ENCODE assay signal across 8 cellular contexts in the genomic region with DNA sequence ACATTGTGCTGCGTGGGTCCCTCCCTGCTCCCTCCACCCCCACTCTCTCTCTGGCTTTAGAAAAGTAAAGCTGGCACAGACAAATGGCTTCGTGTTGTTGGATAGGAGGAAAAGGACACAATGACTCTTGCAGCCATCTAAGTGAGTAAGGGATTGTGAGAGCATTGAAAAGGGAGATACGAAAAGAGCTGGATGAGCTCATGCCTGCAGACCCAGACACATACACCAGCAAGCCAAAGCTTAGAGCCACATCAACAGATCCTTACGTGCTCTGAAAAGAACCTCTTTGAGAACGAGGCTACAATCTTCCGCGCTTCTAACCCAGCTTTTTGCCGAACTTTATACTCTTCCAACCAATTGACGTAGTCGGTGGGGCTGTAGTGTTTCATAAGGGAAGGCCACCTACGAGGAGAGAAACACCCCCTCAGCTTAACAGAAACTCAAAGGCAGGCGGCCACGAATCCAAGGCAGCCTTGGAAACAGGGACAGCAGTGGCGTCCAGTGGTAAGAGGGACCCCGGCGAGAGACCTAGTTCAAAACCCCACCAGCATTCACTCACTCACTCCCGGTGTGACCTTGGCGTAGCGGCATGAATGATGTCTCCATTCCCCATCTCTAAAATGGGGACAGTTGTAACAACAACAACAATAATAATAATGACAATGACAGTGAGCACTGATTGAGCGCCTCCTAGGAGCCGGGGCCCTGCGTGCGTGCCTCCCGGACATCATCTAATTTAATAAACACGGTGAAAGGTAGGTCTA. TPM values are rescaled to one million over a fixed set of nuclear protein-coding genes. Genes with fewer than 3 reads are reported as not detected.
A peak's percentile ranks its signal among the peaks of the same experiment; 100 is the strongest.
DNase-seq lines count a peak whose midpoint lies in the region; ATAC-seq and TF ChIP-seq lines count a peak whose summit lies in the region.

No MANE protein-coding gene starts in this region.

- POLR2A ChIA-PET in PC-9 (lab: Charles Lee; ENCODE audit: unreplicated experiment): no interaction called here

- peak overlapping the region; percentile 97 for H3K4me3 Mint-ChIP-seq in endothelial cell (ENCODE audit: unreplicated experiment)

- CTCF ChIA-PET in PC-9 (lab: Charles Lee): no interaction called here

- peaks cover 22% of the 10 kb centered on the region for H3K79me2 ChIP-seq in PC-9 (ENCODE audit: low read depth)

- no peaks in the 10 kb centered on the region for H3K9me2 ChIP-seq in PC-9 (ENCODE audit: insufficient read depth)

- H3K27me3 ChIP-seq in PC-9 (ENCODE audit: insufficient read depth, low read depth) (no peaks in the 10 kb centered on the region), upper lobe of left lung (no peaks in the 10 kb centered on the region)

- peaks cover 9% of the 10 kb centered on the region for H3K36me3 Mint-ChIP-seq in endothelial cell (ENCODE audit: low read depth, unreplicated experiment)

- no peaks in the 10 kb centered on the region for H3F3A ChIP-seq in PC-9 (ENCODE audit: insufficient read depth, low read depth)

- H3K9me3 ChIP-seq in PC-9 (ENCODE audit: insufficient read depth, low read depth) (no peaks in the 10 kb centered on the region; the same call in 1 of the 2 replicates), upper lobe of left lung (no peaks in the 10 kb centered on the region)

- H3K4me1 ChIP-seq in PC-9 (replicated peaks; ENCODE audit: insufficient read depth) (peaks cover 11% of the 10 kb centered on the region), upper lobe of left lung (peaks cover 3 to 25% (median 16%) of the 10 kb centered on the region in 4 donors)

- H3K4me3 ChIP-seq in GM08714 (ENCODE audit: low read length) (peak overlapping the region; percentile 90), PC-9 (peak overlapping the region; percentile 95), upper lobe of left lung (peak overlapping the region; percentile 77 to 99 (median 90))

- no peak for TF ChIP-seq EP300 in upper lobe of left lung (IDR thresholded peaks at IDR 0.05)

- peaks cover 9% of the 10 kb centered on the region for H3K27me3 Mint-ChIP-seq in endothelial cell (ENCODE audit: unreplicated experiment)

- intact Hi-C loops in PC-9 (cut with micrococcal nuclease; ENCODE audit: unreplicated experiment): no loop called here

- no peak for TF ChIP-seq CTCF in PC-9 (conservative IDR thresholded peaks at IDR 0.05)
- TF ChIP-seq CTCF in endothelial cell (IDR thresholded peaks at IDR 0.05; ENCODE audit: unreplicated experiment): no peak
- TF ChIP-seq CTCF in upper lobe of left lung (IDR thresholded peaks at IDR 0.05): no peak

- 26 to 35% methylated on average over 24 to 25 of the region's 25 CpGs for WGBS in upper lobe of left lung, 2 donors

- TSS peak; percentile 35 for BruUV-seq in PC-9 (replicated peaks; lab: Mats Ljungman, UMichigan)

- DNase-seq in PC-9 (no peak), endothelial cell (ENCODE audit: low spot score) (no peak), middle frontal gyrus (ENCODE audit: extremely low spot score, low spot score) (peak; percentile 53), upper lobe of left lung (no peak), GM19240 (ENCODE audit: insufficient read length, low spot score) (no peak), NCI-H1436 treated with DMSO at 0.1 percent for 48 hours (lab: John Stamatoyannopoulos, UW) (no peak)

- 0 out of 2 replicates have a peak, but pooled peaks cover 3% of the 10 kb centered on the region for H4K20me1 ChIP-seq in PC-9 (ENCODE audit: insufficient read depth)

- no peak for TF ChIP-seq POLR2A in upper lobe of left lung (IDR thresholded peaks at IDR 0.05)

- H3K27ac ChIP-seq in PC-9: no peak overlapping the region
- peak overlapping the region; percentile 83 to 89 (median 86) for H3K27ac ChIP-seq in upper lobe of left lung

- peak in 1 of 2 donors; percentile 63 for ATAC-seq in upper lobe of left lung (ENCODE audit: low FRiP score in 2 of 2)
- no peak for ATAC-seq in HG03432 (IDR thresholded peaks at IDR 0.05; ENCODE audit: unreplicated experiment)

- H3K4me1 Mint-ChIP-seq in endothelial cell (ENCODE audit: unreplicated experiment): peaks cover 24% of the 10 kb centered on the region

- H3K27ac Mint-ChIP-seq in endothelial cell (ENCODE audit: unreplicated experiment): peak overlapping the region; percentile 70

- H3K36me3 ChIP-seq in PC-9 (ENCODE audit: low read depth) (peaks cover 3% of the 10 kb centered on the region; the same call in 1 of the 2 replicates), upper lobe of left lung (peaks cover 0 to 25% (median 10%) of the 10 kb centered on the region in 4 donors)

- H3K9me3 Mint-ChIP-seq in endothelial cell (ENCODE audit: unreplicated experiment): no peaks in the 10 kb centered on the region

- H3K4me2 ChIP-seq in PC-9: peak overlapping the region; percentile 83

- peak overlapping the region; percentile 88 for H2AFZ ChIP-seq in PC-9

RNA-seq across cellular contexts. Expression of gene FBXO21, which starts 1.1 kb away (rescaled TPM):
- 31.4 and 32.4 TPM in 2 replicates for total RNA-seq in PC-9 (2021)
- total RNA-seq in endothelial cell (ENCODE audit: unreplicated experiment): 44.7 TPM
- 100 to 1,000 TPM in 1 of 6 donors, 10 to 100 TPM in 5; 38.2 to 122 (median 59.0) TPM for total RNA-seq in upper lobe of left lung
